Comparison of ENCODE assay signal across 1 cellular context in the genomic region with DNA sequence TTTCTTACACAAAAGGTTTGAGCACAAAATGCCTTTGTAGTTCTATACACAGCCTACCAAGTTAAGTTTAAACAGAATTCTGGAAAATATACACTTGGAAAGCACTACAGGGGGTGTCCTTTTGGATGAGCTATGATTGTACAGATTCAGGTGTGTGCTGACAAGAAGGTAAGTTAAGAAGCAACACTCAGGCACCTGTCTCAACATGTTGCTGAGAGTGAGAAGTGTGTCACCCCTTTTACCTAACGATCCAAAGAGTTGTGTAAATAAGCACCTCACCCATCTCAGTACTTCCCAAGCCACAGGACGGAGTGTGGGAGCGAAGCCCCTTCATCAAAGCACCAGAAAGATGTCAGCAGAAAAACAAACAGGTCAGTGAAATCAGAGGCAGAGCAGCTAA.
TF ChIP-seq lines count a peak whose summit lies in the region.

No MANE protein-coding gene starts in this region.

TF ChIP-seq in HepG2, 621 proteins besides CTCF, POLR2A, EP300 and RAD21 (continued from another document):
- TF ChIP-seq, protein P1, sequence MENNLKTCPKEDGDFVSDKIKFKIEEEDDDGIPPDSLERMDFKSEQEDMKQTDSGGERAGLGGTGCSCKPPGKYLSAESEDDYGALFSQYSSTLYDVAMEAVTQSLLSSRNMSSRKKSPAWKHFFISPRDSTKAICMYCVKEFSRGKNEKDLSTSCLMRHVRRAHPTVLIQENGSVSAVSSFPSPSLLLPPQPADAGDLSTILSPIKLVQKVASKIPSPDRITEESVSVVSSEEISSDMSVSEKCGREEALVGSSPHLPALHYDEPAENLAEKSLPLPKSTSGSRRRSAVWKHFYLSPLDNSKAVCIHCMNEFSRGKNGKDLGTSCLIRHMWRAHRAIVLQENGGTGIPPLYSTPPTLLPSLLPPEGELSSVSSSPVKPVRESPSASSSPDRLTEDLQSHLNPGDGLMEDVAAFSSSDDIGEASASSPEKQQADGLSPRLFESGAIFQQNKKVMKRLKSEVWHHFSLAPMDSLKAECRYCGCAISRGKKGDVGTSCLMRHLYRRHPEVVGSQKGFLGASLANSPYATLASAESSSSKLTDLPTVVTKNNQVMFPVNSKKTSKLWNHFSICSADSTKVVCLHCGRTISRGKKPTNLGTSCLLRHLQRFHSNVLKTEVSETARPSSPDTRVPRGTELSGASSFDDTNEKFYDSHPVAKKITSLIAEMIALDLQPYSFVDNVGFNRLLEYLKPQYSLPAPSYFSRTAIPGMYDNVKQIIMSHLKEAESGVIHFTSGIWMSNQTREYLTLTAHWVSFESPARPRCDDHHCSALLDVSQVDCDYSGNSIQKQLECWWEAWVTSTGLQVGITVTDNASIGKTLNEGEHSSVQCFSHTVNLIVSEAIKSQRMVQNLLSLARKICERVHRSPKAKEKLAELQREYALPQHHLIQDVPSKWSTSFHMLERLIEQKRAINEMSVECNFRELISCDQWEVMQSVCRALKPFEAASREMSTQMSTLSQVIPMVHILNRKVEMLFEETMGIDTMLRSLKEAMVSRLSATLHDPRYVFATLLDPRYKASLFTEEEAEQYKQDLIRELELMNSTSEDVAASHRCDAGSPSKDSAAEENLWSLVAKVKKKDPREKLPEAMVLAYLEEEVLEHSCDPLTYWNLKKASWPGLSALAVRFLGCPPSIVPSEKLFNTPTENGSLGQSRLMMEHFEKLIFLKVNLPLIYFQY (CRISPR knock-in tag; IDR thresholded peaks at IDR 0.05; ENCODE audit: borderline replicate concordance): no peak
- no peak for TF ChIP-seq NRL (CRISPR knock-in tag; IDR thresholded peaks at IDR 0.05; ENCODE audit: borderline replicate concordance)
